Comparison of ENCODE assay signal across 8 cellular contexts in genomic region chr20:31572042-31572700, GRCh38. TPM values are rescaled to one million over a fixed set of nuclear protein-coding genes. Genes with fewer than 3 reads are reported as not detected.
DNase-seq lines count a peak whose midpoint lies in the region; ATAC-seq, FAIRE-seq and TF ChIP-seq lines count a peak whose summit lies in the region.
"Had no signal": no experiment of that assay in that cellular context is flagged by ENCODE, and none has a peak within 500 bp of the region (broad histone marks: within the 10 kb centered on the region; RNA-seq: fewer than 3 reads in every experiment).

No MANE protein-coding gene starts in this region.

- H3K4me3 ChIP-seq in HUES64 (ENCODE audit: low read length): peak overlapping the region; percentile 55
- H3K4me3 ChIP-seq in keratinocyte (ENCODE audit: control insufficient read depth in 2 of 3, extremely low read depth in 1 of 3, insufficient read depth in 2 of 3, low read depth in 1 of 3, low read length in 3 of 3): peak overlapping the region in 1 of 3 experiments; percentile 50
- peak overlapping the region; percentile 61 for H3K4me3 ChIP-seq in thymus (ENCODE audit: low read length)

- H3K27ac ChIP-seq in HUES64 (ENCODE audit: low read depth, low read length) (peak overlapping the region; percentile 93), keratinocyte (ENCODE audit: control insufficient read depth, insufficient read depth, low read length) (peak overlapping the region; percentile 94), thymus (ENCODE audit: low read depth) (peak overlapping the region; percentile 86)

- no peak for FAIRE-seq in keratinocyte (lab: Jason Lieb, UNC)
- FAIRE-seq: TTC549 had no signal

- peak overlapping the region; percentile 47 for H3K27ac Mint-ChIP-seq in activated naive CD8-positive, alpha-beta T cell

- H3K4me3 Mint-ChIP-seq in activated naive CD8-positive, alpha-beta T cell: peak overlapping the region; percentile 84

- TF ChIP-seq CTCF in keratinocyte (optimal IDR thresholded peaks at IDR 0.05 in 1 of 3, IDR thresholded peaks at IDR 0.05 in 1 of 3, conservative IDR thresholded peaks at IDR 0.05 in 1 of 3; ENCODE audit: extremely low read depth in 1 of 3, insufficient read depth in 2 of 3, low read length in 3 of 3): no peak

- H3K4me1 Mint-ChIP-seq in activated naive CD8-positive, alpha-beta T cell (ENCODE audit: low read depth): peaks cover 26% of the 10 kb centered on the region

- H3K4me1 ChIP-seq in HUES64 (ENCODE audit: insufficient read depth, low read length): peaks cover 29% of the 10 kb centered on the region
- peaks cover 30% of the 10 kb centered on the region for H3K4me1 ChIP-seq in keratinocyte (ENCODE audit: control insufficient read depth, extremely low read depth, insufficient read depth, low read length)
- peaks cover 13% of the 10 kb centered on the region for H3K4me1 ChIP-seq in thymus (ENCODE audit: control insufficient read depth, insufficient read depth, low read length)

- H4K20me1 ChIP-seq in keratinocyte (ENCODE audit: control insufficient read depth, extremely low read depth, insufficient read depth, low read length): no peaks in the 10 kb centered on the region

- H3K4me2 ChIP-seq in keratinocyte (ENCODE audit: control insufficient read depth, extremely low read depth, insufficient read depth, low read depth, low read length): peak overlapping the region; percentile 77

- dilution Hi-C loops in keratinocyte (cut with MboI; ENCODE audit: extremely low pct_ligation_motif_present, low sequenced_read_pairs): no loop called here

- H3K36me3 ChIP-seq in HUES64 (ENCODE audit: insufficient read depth, low read length): peaks cover 9% of the 10 kb centered on the region; the same call in 1 of the 2 replicates
- peaks cover 1 to 14% of the 10 kb centered on the region in 2 experiments for H3K36me3 ChIP-seq in keratinocyte (ENCODE audit: control insufficient read depth in 2 of 2, extremely low read depth in 1 of 2, insufficient read depth in 2 of 2, low read length in 2 of 2)
- peaks cover 15% of the 10 kb centered on the region for H3K36me3 ChIP-seq in thymus (ENCODE audit: control insufficient read depth, insufficient read depth)

- peak; percentile 9 for ATAC-seq in GM18870 (IDR thresholded peaks at IDR 0.05; ENCODE audit: unreplicated experiment)

- H3K9ac ChIP-seq in HUES64 (ENCODE audit: low read depth, low read length) (peak overlapping the region; percentile 58), keratinocyte (ENCODE audit: control insufficient read depth, extremely low read depth, insufficient read depth, low read length) (peak overlapping the region; percentile 75)

- no peaks in the 10 kb centered on the region for H3K27me3 Mint-ChIP-seq in activated naive CD8-positive, alpha-beta T cell

- peak overlapping the region; percentile 65 for H2AFZ ChIP-seq in keratinocyte (ENCODE audit: control insufficient read depth, low read length)

- H3K9me3 Mint-ChIP-seq in activated naive CD8-positive, alpha-beta T cell (ENCODE audit: low read depth): no peaks in the 10 kb centered on the region

- no peaks in the 10 kb centered on the region for H3K27me3 ChIP-seq in HUES64 (ENCODE audit: insufficient read depth, low read length)
- no peaks in the 10 kb centered on the region for H3K27me3 ChIP-seq in keratinocyte (ENCODE audit: control insufficient read depth, extremely low read depth, insufficient read depth, low read length)
- H3K27me3 ChIP-seq in thymus (ENCODE audit: control insufficient read depth, insufficient read depth): no peaks in the 10 kb centered on the region

- DNase-seq in keratinocyte (ENCODE audit: low read depth, low spot score): no peak
- DNase-seq in glomerular visceral epithelial cell (ENCODE audit: extremely low spot score): no peak
- DNase-seq in NOMO-1 treated with DMSO at 0.1 percent for 48 hours (lab: John Stamatoyannopoulos, UW; ENCODE audit: unreplicated experiment): no peak

- no peaks in the 10 kb centered on the region for H3K9me1 ChIP-seq in keratinocyte (ENCODE audit: control insufficient read depth, extremely low read depth, insufficient read depth, low read length)

- no peaks in the 10 kb centered on the region for H3K79me2 ChIP-seq in keratinocyte (ENCODE audit: control insufficient read depth, insufficient read depth, low read length)

- H3K9me3 ChIP-seq in HUES64 (ENCODE audit: insufficient read depth, low read depth, low read length): no peaks in the 10 kb centered on the region
- H3K9me3 ChIP-seq in keratinocyte (ENCODE audit: control insufficient read depth, low read depth, low read length): no peaks in the 10 kb centered on the region
- no peaks in the 10 kb centered on the region for H3K9me3 ChIP-seq in thymus (ENCODE audit: control insufficient read depth)

- 47% methylated on average over 17 of the region's 17 CpGs for WGBS in HUES64
- 35% methylated on average over 17 of the region's 17 CpGs for WGBS in thymus

- H3K36me3 Mint-ChIP-seq in activated naive CD8-positive, alpha-beta T cell: no peaks in the 10 kb centered on the region

RNA-seq across cellular contexts. Expression of gene ID1, which starts 32.9 kb away (rescaled TPM):
- polyA plus RNA-seq in HUES64 (2013, experiment 1 of 2): 115 TPM
- 95.7 TPM for polyA plus RNA-seq in HUES64 (2013, experiment 2 of 2)
- polyA plus RNA-seq in keratinocyte (24.4 to 40.8 TPM (median 33.0 TPM) in 3 replicates), thymus (138 TPM)
- 34.7 TPM for polyA plus RNA-seq in keratinocyte (2011; ENCODE audit: low read depth)
- 10.6 and 31.2 TPM in 2 replicates for polyA plus RNA-seq in keratinocyte (2011; cell fraction: cytosol; rRNA removed)
- polyA plus RNA-seq in keratinocyte (2011; cell fraction: nucleus; rRNA removed): 42.7 and 42.9 TPM in 2 replicates
- polyA plus RNA-seq in keratinocyte (2012; ENCODE audit: low replicate concordance): 28.1 and 65.4 TPM in 2 replicates
- 8.9 to 12.6 TPM (median 9.4 TPM) in 3 replicates for polyA minus RNA-seq in keratinocyte
- polyA minus RNA-seq in keratinocyte (2011; cell fraction: cytosol; rRNA and poly(A)+ RNA removed): 68.7 TPM
- 23.6 and 35.0 TPM in 2 replicates for polyA minus RNA-seq in keratinocyte (2011; cell fraction: nucleus; rRNA and poly(A)+ RNA removed)

RNA-seq across cellular contexts. Expression of gene HM13, which starts 57.9 kb away (rescaled TPM):
- polyA plus RNA-seq in HUES64 (2013, experiment 1 of 2): 88.7 TPM
- polyA plus RNA-seq in HUES64 (2013, experiment 2 of 2): 72.9 TPM
- polyA plus RNA-seq in keratinocyte (127 to 175 TPM (median 151 TPM) in 3 replicates), thymus (87.5 TPM)
- 34.0 TPM for polyA plus RNA-seq in keratinocyte (2011; ENCODE audit: low read depth)
- polyA plus RNA-seq in keratinocyte (2011; cell fraction: cytosol; rRNA removed): 104 and 122 TPM in 2 replicates
- 200 and 213 TPM in 2 replicates for polyA plus RNA-seq in keratinocyte (2011; cell fraction: nucleus; rRNA removed)
- polyA plus RNA-seq in keratinocyte (2012; ENCODE audit: low replicate concordance): 96.2 and 142 TPM in 2 replicates
- 97.9 to 155 TPM (median 134 TPM) in 3 replicates for polyA minus RNA-seq in keratinocyte
- 158 TPM for polyA minus RNA-seq in keratinocyte (2011; cell fraction: cytosol; rRNA and poly(A)+ RNA removed)
- polyA minus RNA-seq in keratinocyte (2011; cell fraction: nucleus; rRNA and poly(A)+ RNA removed): 124 and 148 TPM in 2 replicates
